ENCODE assay signal across 14 cellular contexts in genomic region chr1:160578175-160578693, GRCh38. TPM values are rescaled to one million over a fixed set of nuclear protein-coding genes. Genes with fewer than 3 reads are reported as not detected.
DNase-seq lines count a peak whose midpoint lies in the region; ATAC-seq and TF ChIP-seq lines count a peak whose summit lies in the region.
"Had no signal": no experiment of that assay in that cellular context is flagged by ENCODE, and none has a peak within 500 bp of the region (broad histone marks: within the 10 kb centered on the region; RNA-seq: fewer than 3 reads in every experiment).

No MANE protein-coding gene starts in this region.

- H3K4me3 ChIP-seq in dorsolateral prefrontal cortex: peak overlapping the region in 40 of 59 donors; percentile 0 to 50 (median 28)

- peak overlapping the region; percentile 74 for H3K4me3 Mint-ChIP-seq in activated naive CD4-positive, alpha-beta T cell treated with anti-CD3 and anti-CD28 coated beads for 36 hours
- peak overlapping the region; percentile 69 to 73 for H3K4me3 Mint-ChIP-seq in stimulated activated naive CD8-positive, alpha-beta T cell treated with anti-CD3 and anti-CD28 coated beads, Interleukin-15, amount 100 ng/mL, for 72 hours

- H3K36me3 Mint-ChIP-seq in activated naive CD4-positive, alpha-beta T cell treated with anti-CD3 and anti-CD28 coated beads for 36 hours (ENCODE audit: low read depth): peaks cover 6% of the 10 kb centered on the region

- peak; percentile 21; the same call in 1 of the 2 replicates for TF ChIP-seq POLR2A in Raji (IDR thresholded peaks at IDR 0.05; ENCODE audit: insufficient read depth, low read depth, low read length)

- DNase-seq in activated naive CD4-positive, alpha-beta T cell treated with anti-CD3 and anti-CD28 coated beads for 36 hours: no peak
- DNase-seq in activated naive CD4-positive, alpha-beta T cell (lab: John Stamatoyannopoulos, UW): no peak
- DNase-seq in dorsolateral prefrontal cortex (no peak), DMS79 treated with DMSO at 0.1 percent for 48 hours (lab: John Stamatoyannopoulos, UW) (no peak), substantia nigra (lab: John Stamatoyannopoulos, UW) (no peak), GM03348 (ENCODE audit: low spot score) (no peak)
- no peak for DNase-seq in stimulated activated naive CD8-positive, alpha-beta T cell treated with anti-CD3 and anti-CD28 coated beads, Interleukin-15, amount 100 ng/mL, for 72 hours
- DNase-seq: activated CD4-positive, alpha-beta T cell treated with anti-CD3 and anti-CD28 coated beads for 48 hours; MV-4-11; NCI-H510A treated with DMSO at 0.1 percent for 48 hours had no signal

- intact Hi-C loops in activated naive CD4-positive, alpha-beta T cell treated with anti-CD3 and anti-CD28 coated beads for 36 hours (cut with micrococcal nuclease): loop anchor here (1.0 to 10.0 kb wide), 4 partner anchors 29 to 653 kb away; partner anchors contain the start of genes LY9 and TAGLN2
- intact Hi-C loops in dorsolateral prefrontal cortex (cut with DNase I): no loop called here

- H3K4me1 Mint-ChIP-seq in activated naive CD4-positive, alpha-beta T cell treated with anti-CD3 and anti-CD28 coated beads for 36 hours (ENCODE audit: low read depth): peaks cover 82% of the 10 kb centered on the region
- H3K4me1 Mint-ChIP-seq in stimulated activated naive CD8-positive, alpha-beta T cell treated with anti-CD3 and anti-CD28 coated beads, Interleukin-15, amount 100 ng/mL, for 72 hours: peaks cover 76% of the 10 kb centered on the region

- H3K27ac ChIP-seq in dorsolateral prefrontal cortex (peak overlapping the region in 11 of 59 donors; percentile 1 to 61 (median 31)), substantia nigra (ENCODE audit: low read depth, low read length, poor library complexity, severe bottlenecking) (no peak overlapping the region)
- H3K27ac ChIP-seq: epithelial cell of prostate, vagina had no signal

- H3K9me3 Mint-ChIP-seq in activated naive CD4-positive, alpha-beta T cell treated with anti-CD3 and anti-CD28 coated beads for 36 hours: peaks cover 8% of the 10 kb centered on the region
- peaks cover 4% of the 10 kb centered on the region in 2 donors for H3K9me3 Mint-ChIP-seq in stimulated activated naive CD8-positive, alpha-beta T cell treated with anti-CD3 and anti-CD28 coated beads, Interleukin-15, amount 100 ng/mL, for 72 hours

- no peaks in the 10 kb centered on the region for H3K27me3 Mint-ChIP-seq in activated naive CD4-positive, alpha-beta T cell treated with anti-CD3 and anti-CD28 coated beads for 36 hours (ENCODE audit: low read depth)
- no peaks in the 10 kb centered on the region for H3K27me3 Mint-ChIP-seq in stimulated activated naive CD8-positive, alpha-beta T cell treated with anti-CD3 and anti-CD28 coated beads, Interleukin-15, amount 100 ng/mL, for 72 hours

- H3K27ac Mint-ChIP-seq in activated naive CD4-positive, alpha-beta T cell treated with anti-CD3 and anti-CD28 coated beads for 36 hours: peak overlapping the region; percentile 91
- H3K27ac Mint-ChIP-seq in stimulated activated naive CD8-positive, alpha-beta T cell treated with anti-CD3 and anti-CD28 coated beads, Interleukin-15, amount 100 ng/mL, for 72 hours: peak overlapping the region; percentile 48 to 94

- no peak for TF ChIP-seq CTCF in dorsolateral prefrontal cortex (IDR thresholded peaks at IDR 0.05 in 54 of 56, conservative IDR thresholded peaks at IDR 0.05 in 2 of 56; ENCODE audit: low read depth in 1 of 56, partially characterized antibody in 56 of 56)

- CTCF ChIA-PET in activated naive CD4-positive, alpha-beta T cell treated with anti-CD3 and anti-CD28 coated beads for 36 hours (lab: Charles Lee): interaction anchor here (0.9 to 3.9 kb wide), 12 partner anchors 20 to 148 kb away, joined by 3 to 22 read pairs (median 4); no protein-coding TSS in a partner anchor

- peaks cover 0 to 3% (median 0%) of the 10 kb centered on the region in 45 donors for H3K27me3 ChIP-seq in dorsolateral prefrontal cortex
- H3K27me3 ChIP-seq: vagina had no signal

- ATAC-seq in stimulated activated naive CD8-positive, alpha-beta T cell treated with anti-CD3 and anti-CD28 coated beads, Interleukin-15, amount 100 ng/mL, for 72 hours: no peak
- ATAC-seq: sciatic nerve had no signal

RNA-seq across cellular contexts. Expression of gene CD84, which starts 1.1 kb away (rescaled TPM):
- 1 to 10 TPM; 8.6 to 9.2 TPM for total RNA-seq in activated naive CD4-positive, alpha-beta T cell treated with anti-CD3 and anti-CD28 coated beads for 36 hours
- total RNA-seq in dorsolateral prefrontal cortex: 10 to 100 TPM in 4 of 120 experiments, 1 to 10 TPM in 113, under 1 TPM in 3; 0.63 to 12.0 (median 5.2) TPM

RNA-seq across cellular contexts. Expression of gene SLAMF6, which starts 55.2 kb away (rescaled TPM):
- 10 to 100 TPM; 55.0 to 55.5 TPM for total RNA-seq in activated naive CD4-positive, alpha-beta T cell treated with anti-CD3 and anti-CD28 coated beads for 36 hours
- under 1 TPM in 25 of 120 experiments, not detected in 95; 0.12 to 0.83 (median 0.24) TPM for total RNA-seq in dorsolateral prefrontal cortex

Comparison
In these comparisons a context has a peak if more than half of its experiments do, and no peak if none do; other contexts are left out.
1. RNA of gene SLAMF6, which starts 55.2 kb away (total RNA-seq): 55.0 to 55.5 TPM in activated naive CD4-positive, alpha-beta T cell treated with anti-CD3 and anti-CD28 coated beads for 36 hours; 0.12 to 0.83 TPM in dorsolateral prefrontal cortex; every median in the first group is over 10 times any median in the second.